In the genomic region with DNA sequence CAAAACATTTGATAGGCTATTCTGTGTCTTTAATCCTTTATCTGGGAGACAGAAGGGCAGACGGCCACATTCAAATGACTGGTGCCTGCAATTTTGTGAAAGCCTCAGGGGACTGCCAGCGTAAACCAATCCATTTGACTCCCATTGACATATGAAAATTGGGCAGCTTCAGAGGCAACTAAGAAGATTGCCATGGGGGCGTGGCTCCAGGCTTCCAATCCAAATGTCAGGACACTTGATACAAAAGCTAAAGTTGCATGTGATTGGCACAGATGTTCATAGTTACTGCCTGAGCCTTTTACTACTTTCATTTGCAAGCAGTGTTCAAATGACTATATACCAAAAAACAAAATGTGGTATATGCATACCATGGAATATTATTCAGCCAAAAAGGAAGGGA, we compare ENCODE assay signal across 18 cellular contexts. TPM values are rescaled to one million over a fixed set of nuclear protein-coding genes. Genes with fewer than 3 reads are reported as not detected.
A peak's percentile ranks its signal among the peaks of the same experiment; 100 is the strongest.
DNase-seq lines count a peak whose midpoint lies in the region; ATAC-seq and TF ChIP-seq lines count a peak whose summit lies in the region.
"Had no signal": no experiment of that assay in that cellular context is flagged by ENCODE, and none has a peak within 500 bp of the region (broad histone marks: within the 10 kb centered on the region; RNA-seq: fewer than 3 reads in every experiment).

No MANE protein-coding gene starts in this region.

- H3K27ac Mint-ChIP-seq in activated CD8-positive, alpha-beta T cell treated with anti-CD3 and anti-CD28 coated beads, Interleukin-2, amount 10 ng/mL, durations not matched to agents 7 days and 5 days = no peak overlapping the region
- H3K27ac Mint-ChIP-seq: immature natural killer cell had no signal

- H3K4me3 ChIP-seq in NB4 (ENCODE audit: low read depth, low read length) = no peak overlapping the region
- H3K4me3 ChIP-seq in fibroblast of mammary gland (ENCODE audit: control insufficient read depth, low read depth, low read length) = no peak overlapping the region
- H3K4me3 ChIP-seq: lung, thyroid gland had no signal

- CTCF ChIA-PET in activated CD8-positive, alpha-beta T cell treated with anti-CD3 and anti-CD28 coated beads, Interleukin-2, amount 10 ng/mL, durations not matched to agents 7 days and 5 days (lab: Charles Lee) = no interaction called here

- no peaks in the 10 kb centered on the region for H3K9me3 Mint-ChIP-seq in activated CD8-positive, alpha-beta T cell treated with anti-CD3 and anti-CD28 coated beads, Interleukin-2, amount 10 ng/mL, durations not matched to agents 7 days and 5 days (ENCODE audit: insufficient read depth)
- H3K9me3 Mint-ChIP-seq: immature natural killer cell, naive B cell had no signal

- no peak overlapping the region for H3K4me3 Mint-ChIP-seq in activated CD8-positive, alpha-beta T cell treated with anti-CD3 and anti-CD28 coated beads, Interleukin-2, amount 10 ng/mL, durations not matched to agents 7 days and 5 days
- H3K4me3 Mint-ChIP-seq: immature natural killer cell, naive B cell had no signal

- POLR2A ChIA-PET in activated CD8-positive, alpha-beta T cell treated with anti-CD3 and anti-CD28 coated beads, Interleukin-2, amount 10 ng/mL, durations not matched to agents 7 days and 5 days (lab: Charles Lee) = no interaction called here

- no peaks in the 10 kb centered on the region for H3K27me3 Mint-ChIP-seq in activated CD8-positive, alpha-beta T cell treated with anti-CD3 and anti-CD28 coated beads, Interleukin-2, amount 10 ng/mL, durations not matched to agents 7 days and 5 days (ENCODE audit: low read depth)
- H3K27me3 Mint-ChIP-seq: naive B cell had no signal

- ATAC-seq in activated CD8-positive, alpha-beta T cell treated with anti-CD3 and anti-CD28 coated beads, Interleukin-2, amount 10 ng/mL, durations not matched to agents 7 days and 5 days = no peak

- H3K36me3 Mint-ChIP-seq in activated CD8-positive, alpha-beta T cell treated with anti-CD3 and anti-CD28 coated beads, Interleukin-2, amount 10 ng/mL, durations not matched to agents 7 days and 5 days (ENCODE audit: low read depth) = peaks cover 20% of the 10 kb centered on the region
- H3K36me3 Mint-ChIP-seq: immature natural killer cell, naive B cell had no signal

- DNase-seq in DMS 273 treated with DMSO at 0.1 percent for 48 hours (lab: John Stamatoyannopoulos, UW) (peak; percentile 36), NB4 (ENCODE audit: low read depth) (peak; percentile 8), NCI-H526 treated with DMSO at 0.1 percent for 48 hours (lab: John Stamatoyannopoulos, UW) (peak; percentile 95), fibroblast of mammary gland (ENCODE audit: low read depth) (peak; percentile 5), occipital lobe (lab: John Stamatoyannopoulos, UW) (no peak)
- no peak for DNase-seq in stimulated activated naive CD4-positive, alpha-beta T cell (lab: John Stamatoyannopoulos, UW)
- DNase-seq in activated CD8-positive, alpha-beta T cell treated with anti-CD3 and anti-CD28 coated beads, Interleukin-2, amount 10 ng/mL, durations not matched to agents 7 days and 5 days = no peak
- DNase-seq: DMS79, immature natural killer cell, naive B cell, NCI-H1092, posterior cingulate gyrus, SHP77, small intestine, thyroid gland had no signal

- no peak for TF ChIP-seq POLR2A in NB4 (IDR thresholded peaks at IDR 0.05; ENCODE audit: extremely low read depth, insufficient read length)

- no peak for TF ChIP-seq CTCF in NB4 (IDR thresholded peaks at IDR 0.05; ENCODE audit: low read depth, low read length)
- TF ChIP-seq CTCF in fibroblast of mammary gland (conservative IDR thresholded peaks at IDR 0.05; ENCODE audit: control insufficient read depth, insufficient read depth, low read depth, low read length) = no peak

- H3K4me1 Mint-ChIP-seq in activated CD8-positive, alpha-beta T cell treated with anti-CD3 and anti-CD28 coated beads, Interleukin-2, amount 10 ng/mL, durations not matched to agents 7 days and 5 days (ENCODE audit: low read depth) = peaks cover 2% of the 10 kb centered on the region
- H3K4me1 Mint-ChIP-seq: naive B cell had no signal

RNA-seq across cellular contexts. Expression of a gene that starts 42.0 kb away (rescaled TPM):
- total RNA-seq in occipital lobe = 3.4 TPM
- total RNA-seq in activated CD8-positive, alpha-beta T cell treated with anti-CD3 and anti-CD28 coated beads, Interleukin-2, amount 10 ng/mL, durations not matched to agents 7 days and 5 days = 10 to 100 TPM; 58.3 to 69.8 TPM

RNA-seq across cellular contexts. Expression of a gene that starts 45.8 kb away (rescaled TPM):
- total RNA-seq in occipital lobe = 3.9 TPM
- not detected for total RNA-seq in activated CD8-positive, alpha-beta T cell treated with anti-CD3 and anti-CD28 coated beads, Interleukin-2, amount 10 ng/mL, durations not matched to agents 7 days and 5 days
- total RNA-seq: astrocyte; T-helper 2 cell treated with Interferon-gamma antibody and Interleukin-4, amounts not matched to agents 100 ng/mL and 5 ng/mL, for 36 hours had no signal

RNA-seq across cellular contexts. Expression of a gene that starts 52.9 kb away (rescaled TPM):
- not detected for total RNA-seq in occipital lobe
- not detected for total RNA-seq in activated CD8-positive, alpha-beta T cell treated with anti-CD3 and anti-CD28 coated beads, Interleukin-2, amount 10 ng/mL, durations not matched to agents 7 days and 5 days
- total RNA-seq: astrocyte; T-helper 2 cell treated with Interferon-gamma antibody and Interleukin-4, amounts not matched to agents 100 ng/mL and 5 ng/mL, for 36 hours had no signal

Comparison
In these comparisons a context has a peak if more than half of its experiments do, and no peak if none do; other contexts are left out.
1. DNase-seq: peak in DMS 273 treated with DMSO at 0.1 percent for 48 hours (single experiment), NB4 (single experiment), NCI-H526 treated with DMSO at 0.1 percent for 48 hours (single experiment) and fibroblast of mammary gland (single experiment); none in occipital lobe (single experiment), stimulated activated naive CD4-positive, alpha-beta T cell (0 of 6) and activated CD8-positive, alpha-beta T cell treated with anti-CD3 and anti-CD28 coated beads, Interleukin-2, amount 10 ng/mL, durations not matched to agents 7 days and 5 days (single experiment).
2. RNA of a gene that starts 42.0 kb away (total RNA-seq): 58.3 to 69.8 TPM in activated CD8-positive, alpha-beta T cell treated with anti-CD3 and anti-CD28 coated beads, Interleukin-2, amount 10 ng/mL, durations not matched to agents 7 days and 5 days; 3.4 TPM in occipital lobe (single experiment); every median in the first group is over 10 times any median in the second.